ENCODE assay signal across 1 cellular context in genomic region chr1:207228987-207229386, GRCh38.
TF ChIP-seq lines count a peak whose summit lies in the region.

No MANE protein-coding gene starts in this region.

TF ChIP-seq in SK-N-SH, 30 proteins besides CTCF, POLR2A, EP300 and RAD21 (continued from another document):
- TF ChIP-seq, protein P1, sequence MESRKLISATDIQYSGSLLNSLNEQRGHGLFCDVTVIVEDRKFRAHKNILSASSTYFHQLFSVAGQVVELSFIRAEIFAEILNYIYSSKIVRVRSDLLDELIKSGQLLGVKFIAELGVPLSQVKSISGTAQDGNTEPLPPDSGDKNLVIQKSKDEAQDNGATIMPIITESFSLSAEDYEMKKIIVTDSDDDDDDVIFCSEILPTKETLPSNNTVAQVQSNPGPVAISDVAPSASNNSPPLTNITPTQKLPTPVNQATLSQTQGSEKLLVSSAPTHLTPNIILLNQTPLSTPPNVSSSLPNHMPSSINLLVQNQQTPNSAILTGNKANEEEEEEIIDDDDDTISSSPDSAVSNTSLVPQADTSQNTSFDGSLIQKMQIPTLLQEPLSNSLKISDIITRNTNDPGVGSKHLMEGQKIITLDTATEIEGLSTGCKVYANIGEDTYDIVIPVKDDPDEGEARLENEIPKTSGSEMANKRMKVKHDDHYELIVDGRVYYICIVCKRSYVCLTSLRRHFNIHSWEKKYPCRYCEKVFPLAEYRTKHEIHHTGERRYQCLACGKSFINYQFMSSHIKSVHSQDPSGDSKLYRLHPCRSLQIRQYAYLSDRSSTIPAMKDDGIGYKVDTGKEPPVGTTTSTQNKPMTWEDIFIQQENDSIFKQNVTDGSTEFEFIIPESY (IDR thresholded peaks at IDR 0.05; ENCODE audit: borderline replicate concordance, low read depth) = no peak
- TF ChIP-seq TEAD4 (IDR thresholded peaks at IDR 0.05; ENCODE audit: borderline replicate concordance, insufficient read depth) = no peak
- TF ChIP-seq RCOR1 (IDR thresholded peaks at IDR 0.05; ENCODE audit: low read length) = no peak
- TF ChIP-seq, protein P2, sequence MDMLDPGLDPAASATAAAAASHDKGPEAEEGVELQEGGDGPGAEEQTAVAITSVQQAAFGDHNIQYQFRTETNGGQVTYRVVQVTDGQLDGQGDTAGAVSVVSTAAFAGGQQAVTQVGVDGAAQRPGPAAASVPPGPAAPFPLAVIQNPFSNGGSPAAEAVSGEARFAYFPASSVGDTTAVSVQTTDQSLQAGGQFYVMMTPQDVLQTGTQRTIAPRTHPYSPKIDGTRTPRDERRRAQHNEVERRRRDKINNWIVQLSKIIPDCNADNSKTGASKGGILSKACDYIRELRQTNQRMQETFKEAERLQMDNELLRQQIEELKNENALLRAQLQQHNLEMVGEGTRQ (IDR thresholded peaks at IDR 0.05; ENCODE audit: borderline replicate concordance, low read depth, low read length) = no peak
- no peak for TF ChIP-seq SMC3 (IDR thresholded peaks at IDR 0.05; ENCODE audit: low read depth, low read length)
- TF ChIP-seq, protein P3, sequence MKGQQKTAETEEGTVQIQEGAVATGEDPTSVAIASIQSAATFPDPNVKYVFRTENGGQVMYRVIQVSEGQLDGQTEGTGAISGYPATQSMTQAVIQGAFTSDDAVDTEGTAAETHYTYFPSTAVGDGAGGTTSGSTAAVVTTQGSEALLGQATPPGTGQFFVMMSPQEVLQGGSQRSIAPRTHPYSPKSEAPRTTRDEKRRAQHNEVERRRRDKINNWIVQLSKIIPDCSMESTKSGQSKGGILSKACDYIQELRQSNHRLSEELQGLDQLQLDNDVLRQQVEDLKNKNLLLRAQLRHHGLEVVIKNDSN (IDR thresholded peaks at IDR 0.05; ENCODE audit: borderline replicate concordance, low read depth) = no peak
- no peak for TF ChIP-seq MXI1 (IDR thresholded peaks at IDR 0.05; ENCODE audit: low read depth, low read length)
